8 cellular contexts compared by ENCODE assay signal in the genomic region with DNA sequence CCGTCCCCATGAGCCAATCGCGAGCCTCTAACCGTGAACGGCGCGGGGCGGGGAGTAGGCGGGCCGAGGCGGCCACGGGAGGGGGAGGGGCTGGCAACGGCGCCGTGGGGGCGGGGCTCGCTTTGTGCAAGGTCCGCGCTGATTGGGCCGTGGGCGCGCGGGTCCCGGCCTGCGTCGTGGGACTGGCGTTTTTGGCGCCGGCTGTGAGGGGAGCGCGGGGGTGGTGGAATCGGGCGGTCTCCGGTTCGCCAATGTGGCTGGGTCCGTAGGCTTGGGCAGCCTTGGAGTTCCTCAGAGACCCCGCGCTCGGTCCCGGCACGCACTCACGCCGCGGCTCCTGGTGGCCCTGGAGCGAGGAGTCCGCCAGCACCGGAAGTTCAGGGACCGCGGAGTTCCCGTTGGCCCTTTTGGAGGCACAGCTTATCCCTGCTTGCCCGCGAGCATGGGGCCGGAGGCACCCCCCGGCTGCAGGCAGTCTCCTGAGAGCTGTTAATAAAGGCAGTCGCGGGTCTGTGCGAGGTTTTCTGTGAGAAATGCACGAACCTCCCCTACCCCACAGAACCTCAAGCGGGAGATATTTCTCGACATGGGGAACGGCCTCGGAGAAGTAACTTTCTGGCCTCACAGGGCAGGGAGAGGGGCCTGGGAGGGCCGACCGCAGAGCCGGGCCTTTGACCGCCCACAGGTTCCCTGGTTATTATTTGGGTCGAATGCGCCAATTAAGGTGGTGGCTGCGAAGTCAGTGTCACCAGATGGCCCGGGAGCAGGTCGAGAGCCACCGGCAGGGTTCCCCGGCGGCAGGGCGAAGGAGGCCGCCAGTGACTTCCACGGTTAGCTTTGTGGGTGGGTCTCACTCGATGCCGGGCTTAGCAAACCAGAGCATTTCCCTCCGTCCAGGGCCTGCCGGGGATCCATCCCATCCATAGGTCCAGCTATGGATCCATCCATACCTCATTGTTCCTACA. TPM values are rescaled to one million over a fixed set of nuclear protein-coding genes. Genes with fewer than 3 reads are reported as not detected.
DNase-seq lines count a peak whose midpoint lies in the region; ATAC-seq, FAIRE-seq and TF ChIP-seq lines count a peak whose summit lies in the region.

No MANE protein-coding gene starts in this region.

- ATAC-seq in HG02938 (IDR thresholded peaks at IDR 0.05; ENCODE audit: unreplicated experiment) (peak; percentile 29), lung (ENCODE audit: insufficient read depth, low FRiP score) (peak; percentile 97), GM21423 (IDR thresholded peaks at IDR 0.05; ENCODE audit: unreplicated experiment) (no peak)

- no peaks in the 10 kb centered on the region for H3K9me3 Mint-ChIP-seq in activated CD4-positive, alpha-beta memory T cell treated with anti-CD3 and anti-CD28 coated beads for 36 hours

- no peaks in the 10 kb centered on the region for H3K27me3 ChIP-seq in duodenal mucosa (ENCODE audit: control insufficient read depth in 1 of 2, insufficient read depth in 2 of 2, low read length in 2 of 2)
- no peaks in the 10 kb centered on the region for H3K27me3 ChIP-seq in lung (ENCODE audit: control insufficient read depth, insufficient read depth)

- H3K4me1 Mint-ChIP-seq in activated CD4-positive, alpha-beta memory T cell treated with anti-CD3 and anti-CD28 coated beads for 36 hours (ENCODE audit: low read depth) = peaks cover 37% of the 10 kb centered on the region

- TF ChIP-seq CTCF in lung (IDR thresholded peaks at IDR 0.05; ENCODE audit: control extremely low read depth, extremely low read depth) = no peak

- WGBS in lung, 2 donors = 1 to 2% methylated on average over 73 to 81 of the region's 81 CpGs

- H3K27ac ChIP-seq in duodenal mucosa (ENCODE audit: low read depth, low read length) (peak overlapping the region; percentile 96), lung (ENCODE audit: low read depth in 1 of 2, low read length in 1 of 2) (peak overlapping the region; percentile 92 to 96)

- H3K9me3 ChIP-seq in duodenal mucosa (ENCODE audit: control insufficient read depth in 1 of 2, low read length in 2 of 2) (no peaks in the 10 kb centered on the region), lung (ENCODE audit: control insufficient read depth in 2 of 2, insufficient read depth in 1 of 2, low read length in 1 of 2) (no peaks in the 10 kb centered on the region)

- H3K27me3 Mint-ChIP-seq in activated CD4-positive, alpha-beta memory T cell treated with anti-CD3 and anti-CD28 coated beads for 36 hours = no peaks in the 10 kb centered on the region

- H3K4me3 ChIP-seq in duodenal mucosa (ENCODE audit: low read depth in 1 of 2, low read length in 2 of 2) (peak overlapping the region; percentile 77 to 94), lung (peak overlapping the region; percentile 67)

- peaks cover 41% of the 10 kb centered on the region for H3K36me3 Mint-ChIP-seq in activated CD4-positive, alpha-beta memory T cell treated with anti-CD3 and anti-CD28 coated beads for 36 hours

- H3K9ac ChIP-seq in duodenal mucosa (ENCODE audit: low read depth in 1 of 2, low read length in 2 of 2) = peak overlapping the region; percentile 79 to 84

- peak overlapping the region; percentile 96 for H3K4me3 Mint-ChIP-seq in activated CD4-positive, alpha-beta memory T cell treated with anti-CD3 and anti-CD28 coated beads for 36 hours

- TF ChIP-seq POLR2A in GM12892 (IDR thresholded peaks at IDR 0.05; ENCODE audit: low read depth, low read length) = peak; percentile 60; the same call in 1 of the 2 replicates

- FAIRE-seq in GM12892 (lab: Jason Lieb, UNC) = no peak

- DNase-seq in GM12892 (ENCODE audit: insufficient read length) (peak; percentile 96), NCI-H345 (lab: John Stamatoyannopoulos, UW) (peak; percentile 98), lung (ENCODE audit: low spot score) (peak; percentile 98)
- DNase-seq in activated CD4-positive, alpha-beta memory T cell treated with anti-CD3 and anti-CD28 coated beads for 36 hours = peak; percentile 99
- peak; percentile 98 to 99 (median 99) for DNase-seq in stimulated activated CD4-positive, alpha-beta T cell treated with anti-CD3 and anti-CD28 coated beads, TNF-alpha, amount 100 ng/mL, for 4 hours (ENCODE audit: low read depth in 3 of 3)

- POLR2A ChIA-PET in activated CD4-positive, alpha-beta memory T cell treated with anti-CD3 and anti-CD28 coated beads for 36 hours (lab: Charles Lee) = interaction anchor here (0.7 to 4.2 kb wide), 20 partner anchors 10 to 850 kb away, joined by 3 to 88 read pairs (median 6); a partner anchor contains a TSS

- CTCF ChIA-PET in activated CD4-positive, alpha-beta memory T cell treated with anti-CD3 and anti-CD28 coated beads for 36 hours (lab: Charles Lee) = interaction anchor here (0.8 to 6.7 kb wide), 9 partner anchors 11 to 252 kb away, joined by 3 to 90 read pairs (median 7); no protein-coding TSS in a partner anchor

- H3K4me1 ChIP-seq in duodenal mucosa (ENCODE audit: control insufficient read depth in 1 of 2, insufficient read depth in 2 of 2, low read length in 2 of 2) (peaks cover 28 to 35% of the 10 kb centered on the region in 2 donors), lung (ENCODE audit: control insufficient read depth in 2 of 2, insufficient read depth in 2 of 2, low read length in 2 of 2) (peaks cover 4 to 10% of the 10 kb centered on the region in 2 donors)

- H3K36me3 ChIP-seq in duodenal mucosa (ENCODE audit: control insufficient read depth in 1 of 2, insufficient read depth in 2 of 2, low read length in 2 of 2) (peaks cover 31 to 33% of the 10 kb centered on the region in 2 donors), lung (ENCODE audit: control insufficient read depth in 2 of 2, insufficient read depth in 2 of 2, low read length in 2 of 2) (peaks cover 10 to 19% of the 10 kb centered on the region in 2 donors)

- intact Hi-C loops in activated CD4-positive, alpha-beta memory T cell treated with anti-CD3 and anti-CD28 coated beads for 36 hours (cut with micrococcal nuclease) = loop anchor here (1.0 to 5.0 kb wide), 6 partner anchors 18 to 558 kb away; a partner anchor contains a TSS

- peak overlapping the region; percentile 93 for H3K27ac Mint-ChIP-seq in activated CD4-positive, alpha-beta memory T cell treated with anti-CD3 and anti-CD28 coated beads for 36 hours

RNA-seq across cellular contexts. Expression of a gene that starts 0.6 kb away (rescaled TPM):
- 468 TPM for polyA plus RNA-seq in GM12892 (2012; ENCODE audit: missing spikeins)
- 100 to 1,000 TPM; 902 to 918 TPM for total RNA-seq in activated CD4-positive, alpha-beta memory T cell treated with anti-CD3 and anti-CD28 coated beads for 36 hours
- 100 to 1,000 TPM; 321 to 373 TPM for total RNA-seq in lung
- polyA plus RNA-seq in lung = 100 to 1,000 TPM; 144 to 341 TPM
